Comparison of ENCODE assay signal across 22 cellular contexts in the genomic region with DNA sequence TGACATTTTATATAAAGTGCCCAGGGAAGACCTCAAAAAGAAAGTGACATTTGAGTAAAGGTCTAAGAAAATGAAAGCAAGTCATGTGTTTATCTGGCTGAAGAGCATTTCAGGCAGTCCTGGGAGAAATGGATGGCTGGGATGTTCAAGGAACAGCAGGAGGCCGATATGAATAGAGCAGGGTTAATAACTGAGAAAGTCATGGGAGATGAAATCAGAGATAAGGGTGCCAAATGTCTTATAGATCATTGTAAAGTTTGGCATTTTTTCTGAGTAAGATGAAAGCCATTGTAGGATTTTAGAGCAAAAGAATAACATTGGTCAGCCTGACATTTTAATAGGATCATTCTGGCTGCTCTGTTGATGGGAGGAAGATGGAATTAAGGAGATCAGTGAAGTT. TPM values are rescaled to one million over a fixed set of nuclear protein-coding genes. Genes with fewer than 3 reads are reported as not detected.
DNase-seq lines count a peak whose midpoint lies in the region; ATAC-seq, FAIRE-seq and TF ChIP-seq lines count a peak whose summit lies in the region.
"Had no signal": no experiment of that assay in that cellular context is flagged by ENCODE, and none has a peak within 500 bp of the region (broad histone marks: within the 10 kb centered on the region; RNA-seq: fewer than 3 reads in every experiment).

No MANE protein-coding gene starts in this region.

- DNase-seq in activated CD8-positive, alpha-beta T cell treated with anti-CD3 and anti-CD28 coated beads for 36 hours = no peak
- DNase-seq in activated CD8-positive, alpha-beta T cell treated with anti-CD3 and anti-CD28 coated beads, Interleukin-2, amount 10 ng/mL, durations not matched to agents 7 days and 5 days = no peak
- DNase-seq in EL (peak; percentile 65), astrocyte (ENCODE audit: low read depth) (no peak), amniotic stem cell (lab: John Stamatoyannopoulos, UW) (no peak), natural killer cell (no peak)
- DNase-seq: 8988T; CD8-positive, alpha-beta T cell; DMS79; GM23248; KBM-7; NCI-H1048; NCI-H1436 treated with DMSO at 0.1 percent for 48 hours; NCI-H2029 treated with DMSO at 0.1 percent for 48 hours; NCI-H510A; NCI-H774 had no signal

- H2AFZ ChIP-seq in astrocyte (ENCODE audit: low read depth, low read length) = no peak overlapping the region
- H2AFZ ChIP-seq: GM23248 had no signal

- TF ChIP-seq CTCF in activated CD8-positive, alpha-beta T cell treated with anti-CD3 and anti-CD28 coated beads for 36 hours (IDR thresholded peaks at IDR 0.05) = no peak
- no peak for TF ChIP-seq CTCF in astrocyte (IDR thresholded peaks at IDR 0.05; ENCODE audit: insufficient read depth, low read depth, low read length)
- TF ChIP-seq CTCF in nephron (IDR thresholded peaks at IDR 0.05; ENCODE audit: unreplicated experiment in 3 of 3) = no peak
- no peak for TF ChIP-seq CTCF in natural killer cell (IDR thresholded peaks at IDR 0.05)

- peak overlapping the region; percentile 10 for H3K4me2 ChIP-seq in astrocyte (ENCODE audit: low read length)

- H3K4me1 ChIP-seq in astrocyte (ENCODE audit: insufficient read depth, low read length) = no peaks in the 10 kb centered on the region

- no peaks in the 10 kb centered on the region for H3K27me3 ChIP-seq in astrocyte (ENCODE audit: insufficient read depth, low read length)

- H3K4me3 ChIP-seq in astrocyte (ENCODE audit: insufficient read depth, low read depth, low read length) = no peak overlapping the region
- H3K4me3 ChIP-seq: GM23248 had no signal

- ATAC-seq in activated CD8-positive, alpha-beta T cell treated with anti-CD3 and anti-CD28 coated beads for 36 hours = no peak
- no peak for ATAC-seq in activated CD8-positive, alpha-beta T cell treated with anti-CD3 and anti-CD28 coated beads, Interleukin-2, amount 10 ng/mL, durations not matched to agents 7 days and 5 days
- ATAC-seq in GM18861 (IDR thresholded peaks at IDR 0.05; ENCODE audit: unreplicated experiment) (no peak), natural killer cell (no peak)
- ATAC-seq: CD8-positive, alpha-beta T cell; HCT116 had no signal

- peaks cover 2% of the 10 kb centered on the region for H3K9me3 ChIP-seq in astrocyte (ENCODE audit: insufficient read depth, low read depth, low read length)

- intact Hi-C loops in activated CD8-positive, alpha-beta T cell treated with anti-CD3 and anti-CD28 coated beads for 36 hours (cut with micrococcal nuclease) = no loop called here
- intact Hi-C loops in natural killer cell (cut with micrococcal nuclease) = no loop called here

- H3K36me3 Mint-ChIP-seq in activated CD8-positive, alpha-beta T cell treated with anti-CD3 and anti-CD28 coated beads for 36 hours (ENCODE audit: low read depth) = peaks cover 76% of the 10 kb centered on the region
- peaks cover 72% of the 10 kb centered on the region for H3K36me3 Mint-ChIP-seq in activated CD8-positive, alpha-beta T cell treated with anti-CD3 and anti-CD28 coated beads, Interleukin-2, amount 10 ng/mL, durations not matched to agents 7 days and 5 days (ENCODE audit: low read depth)
- H3K36me3 Mint-ChIP-seq in astrocyte (ENCODE audit: low read depth, unreplicated experiment) (peaks cover 31% of the 10 kb centered on the region), nephron (ENCODE audit: low read depth) (peaks cover 79% of the 10 kb centered on the region), natural killer cell (peaks cover 25% of the 10 kb centered on the region)

- CTCF ChIA-PET in activated CD8-positive, alpha-beta T cell treated with anti-CD3 and anti-CD28 coated beads for 36 hours (lab: Charles Lee) = no interaction called here
- CTCF ChIA-PET in activated CD8-positive, alpha-beta T cell treated with anti-CD3 and anti-CD28 coated beads, Interleukin-2, amount 10 ng/mL, durations not matched to agents 7 days and 5 days (lab: Charles Lee) = no interaction called here

- peak overlapping the region; percentile 47 for H3K27ac Mint-ChIP-seq in activated CD8-positive, alpha-beta T cell treated with anti-CD3 and anti-CD28 coated beads for 36 hours
- H3K27ac Mint-ChIP-seq in activated CD8-positive, alpha-beta T cell treated with anti-CD3 and anti-CD28 coated beads, Interleukin-2, amount 10 ng/mL, durations not matched to agents 7 days and 5 days = no peak overlapping the region
- H3K27ac Mint-ChIP-seq in astrocyte (ENCODE audit: unreplicated experiment) (no peak overlapping the region), nephron (peak overlapping the region; percentile 31 to 76 (median 61)), natural killer cell (peak overlapping the region in 1 of 2 donors; percentile 23)
- H3K27ac Mint-ChIP-seq: CD8-positive, alpha-beta T cell had no signal

- no peaks in the 10 kb centered on the region for H3K27me3 Mint-ChIP-seq in activated CD8-positive, alpha-beta T cell treated with anti-CD3 and anti-CD28 coated beads for 36 hours
- H3K27me3 Mint-ChIP-seq in activated CD8-positive, alpha-beta T cell treated with anti-CD3 and anti-CD28 coated beads, Interleukin-2, amount 10 ng/mL, durations not matched to agents 7 days and 5 days (ENCODE audit: low read depth) = no peaks in the 10 kb centered on the region
- H3K27me3 Mint-ChIP-seq in astrocyte (ENCODE audit: low read depth, unreplicated experiment) (no peaks in the 10 kb centered on the region), nephron (ENCODE audit: low read depth) (no peaks in the 10 kb centered on the region), natural killer cell (ENCODE audit: low read depth in 2 of 2) (no peaks in the 10 kb centered on the region)

- H3K27ac ChIP-seq in astrocyte (ENCODE audit: low read depth, low read length) = no peak overlapping the region
- H3K27ac ChIP-seq: GM23248, RWPE1 had no signal

- POLR2A ChIA-PET in activated CD8-positive, alpha-beta T cell treated with anti-CD3 and anti-CD28 coated beads for 36 hours (lab: Charles Lee) = no interaction called here
- POLR2A ChIA-PET in activated CD8-positive, alpha-beta T cell treated with anti-CD3 and anti-CD28 coated beads, Interleukin-2, amount 10 ng/mL, durations not matched to agents 7 days and 5 days (lab: Charles Lee) = no interaction called here

- peaks cover 4% of the 10 kb centered on the region for H3K79me2 ChIP-seq in astrocyte (ENCODE audit: insufficient read depth, low read length)

- H4K20me1 ChIP-seq in astrocyte (ENCODE audit: insufficient read depth, low read length) = no peaks in the 10 kb centered on the region

- H3K9me3 Mint-ChIP-seq in activated CD8-positive, alpha-beta T cell treated with anti-CD3 and anti-CD28 coated beads for 36 hours = peaks cover 13% of the 10 kb centered on the region
- H3K9me3 Mint-ChIP-seq in activated CD8-positive, alpha-beta T cell treated with anti-CD3 and anti-CD28 coated beads, Interleukin-2, amount 10 ng/mL, durations not matched to agents 7 days and 5 days (ENCODE audit: insufficient read depth) = peaks cover 16% of the 10 kb centered on the region
- H3K9me3 Mint-ChIP-seq in astrocyte (ENCODE audit: unreplicated experiment) (peaks cover 2% of the 10 kb centered on the region), nephron (peaks cover 16% of the 10 kb centered on the region), natural killer cell (peaks cover 0 to 7% of the 10 kb centered on the region in 2 donors)

- FAIRE-seq in astrocyte (lab: Jason Lieb, UNC) = no peak
- FAIRE-seq: D721Med, G401.6 had no signal

- H3K4me1 Mint-ChIP-seq in activated CD8-positive, alpha-beta T cell treated with anti-CD3 and anti-CD28 coated beads for 36 hours (ENCODE audit: low read depth) = peaks cover 22% of the 10 kb centered on the region
- H3K4me1 Mint-ChIP-seq in activated CD8-positive, alpha-beta T cell treated with anti-CD3 and anti-CD28 coated beads, Interleukin-2, amount 10 ng/mL, durations not matched to agents 7 days and 5 days (ENCODE audit: low read depth) = peaks cover 2% of the 10 kb centered on the region
- H3K4me1 Mint-ChIP-seq in astrocyte (ENCODE audit: low read depth, unreplicated experiment) = no peaks in the 10 kb centered on the region
- no peaks in the 10 kb centered on the region for H3K4me1 Mint-ChIP-seq in nephron
- peaks cover 6 to 7% of the 10 kb centered on the region in 2 donors for H3K4me1 Mint-ChIP-seq in natural killer cell

- H3K4me3 Mint-ChIP-seq in activated CD8-positive, alpha-beta T cell treated with anti-CD3 and anti-CD28 coated beads for 36 hours = no peak overlapping the region
- no peak overlapping the region for H3K4me3 Mint-ChIP-seq in activated CD8-positive, alpha-beta T cell treated with anti-CD3 and anti-CD28 coated beads, Interleukin-2, amount 10 ng/mL, durations not matched to agents 7 days and 5 days
- H3K4me3 Mint-ChIP-seq in astrocyte (ENCODE audit: unreplicated experiment) (no peak overlapping the region), nephron (no peak overlapping the region), natural killer cell (no peak overlapping the region)
- H3K4me3 Mint-ChIP-seq: CD8-positive, alpha-beta T cell had no signal

- no peak overlapping the region for H3K9ac ChIP-seq in astrocyte (ENCODE audit: low read length)
- H3K9ac ChIP-seq: GM23248 had no signal

- H3K36me3 ChIP-seq in astrocyte (ENCODE audit: insufficient read depth, low read length) = peaks cover 46% of the 10 kb centered on the region

RNA-seq across cellular contexts. Expression of a gene that starts 18.4 kb away (rescaled TPM):
- total RNA-seq in activated CD8-positive, alpha-beta T cell treated with anti-CD3 and anti-CD28 coated beads for 36 hours = 10 to 100 TPM; 73.4 to 74.0 TPM
- total RNA-seq in activated CD8-positive, alpha-beta T cell treated with anti-CD3 and anti-CD28 coated beads, Interleukin-2, amount 10 ng/mL, durations not matched to agents 7 days and 5 days = 10 to 100 TPM; 47.1 to 58.0 TPM
- 46.8 and 53.4 TPM in 2 replicates for total RNA-seq in astrocyte
- 10 to 100 TPM; 37.7 to 46.8 (median 40.3) TPM for total RNA-seq in natural killer cell

RNA-seq across cellular contexts. Expression of a gene that starts 18.7 kb away (rescaled TPM):
- total RNA-seq in activated CD8-positive, alpha-beta T cell treated with anti-CD3 and anti-CD28 coated beads for 36 hours = 10 to 100 TPM; 24.9 to 30.1 TPM
- total RNA-seq in activated CD8-positive, alpha-beta T cell treated with anti-CD3 and anti-CD28 coated beads, Interleukin-2, amount 10 ng/mL, durations not matched to agents 7 days and 5 days = 10 to 100 TPM; 33.7 to 36.8 TPM
- 25.8 and 27.9 TPM in 2 replicates for total RNA-seq in astrocyte
- 10 to 100 TPM; 49.5 to 78.5 (median 54.2) TPM for total RNA-seq in natural killer cell

RNA-seq across cellular contexts. Expression of a gene that starts 33.8 kb away (rescaled TPM):
- not detected for total RNA-seq in activated CD8-positive, alpha-beta T cell treated with anti-CD3 and anti-CD28 coated beads for 36 hours
- total RNA-seq in activated CD8-positive, alpha-beta T cell treated with anti-CD3 and anti-CD28 coated beads, Interleukin-2, amount 10 ng/mL, durations not matched to agents 7 days and 5 days = not detected
- total RNA-seq in astrocyte (not detected in 2 replicates), natural killer cell (not detected)
- total RNA-seq: CD8-positive, alpha-beta T cell; GM23248 had no signal

Comparison
In these comparisons a context has a peak if more than half of its experiments do, and no peak if none do; other contexts are left out.
1. H3K27ac Mint-ChIP-seq: peak in activated CD8-positive, alpha-beta T cell treated with anti-CD3 and anti-CD28 coated beads for 36 hours (single experiment) and nephron (3 of 3); none in activated CD8-positive, alpha-beta T cell treated with anti-CD3 and anti-CD28 coated beads, Interleukin-2, amount 10 ng/mL, durations not matched to agents 7 days and 5 days (single experiment) and astrocyte (single experiment).